In genomic region chr1:234975122-234975940, GRCh38 we compare ENCODE assay signal across 9 cellular contexts.
DNase-seq lines count a peak whose midpoint lies in the region; ATAC-seq and TF ChIP-seq lines count a peak whose summit lies in the region.
"Had no signal": no experiment of that assay in that cellular context is flagged by ENCODE, and none has a peak within 500 bp of the region (broad histone marks: within the 10 kb centered on the region; RNA-seq: fewer than 3 reads in every experiment).

No MANE protein-coding gene starts in this region.

- DNase-seq in heart right ventricle (no peak), Right ventricle myocardium inferior (ENCODE audit: missing footprints) (no peak), SHP77 (lab: John Stamatoyannopoulos, UW) (peak; percentile 90), erythroblast (lab: John Stamatoyannopoulos, UW) (peak; percentile 85 to 93), psoas muscle (no peak), cerebellar cortex (ENCODE audit: low spot score) (no peak), NCI-H1105 treated with DMSO at 0.1 percent for 48 hours (lab: John Stamatoyannopoulos, UW) (no peak)

- WGBS in heart right ventricle, 2 donors = 83% methylated on average over 11 of the region's 11 CpGs
- WGBS in psoas muscle, 3 donors = 87 to 91% (median 89%) methylated on average over 11 of the region's 11 CpGs

- H3K27ac ChIP-seq in heart right ventricle (peak overlapping the region in 7 of 10 donors; percentile 25 to 98 (median 86)), psoas muscle (peak overlapping the region; percentile 30)

- peak; percentile 35 for TF ChIP-seq POLR2A in erythroblast (IDR thresholded peaks at IDR 0.05; ENCODE audit: low read length)

- H3K4me3 ChIP-seq in heart right ventricle = no peak overlapping the region
- H3K4me3 ChIP-seq in psoas muscle = no peak overlapping the region
- H3K4me3 ChIP-seq: body of pancreas had no signal

- H3K27me3 ChIP-seq in heart right ventricle = no peaks in the 10 kb centered on the region
- no peaks in the 10 kb centered on the region for H3K27me3 ChIP-seq in psoas muscle (ENCODE audit: insufficient read depth in 3 of 3, low read length in 2 of 3)
- H3K27me3 ChIP-seq: body of pancreas had no signal

- no peaks in the 10 kb centered on the region for H3K9me3 ChIP-seq in heart right ventricle
- H3K9me3 ChIP-seq in psoas muscle = no peaks in the 10 kb centered on the region
- H3K9me3 ChIP-seq: body of pancreas had no signal

- H3K4me1 ChIP-seq in heart right ventricle (peaks cover 16 to 85% (median 51%) of the 10 kb centered on the region in 9 donors), psoas muscle (peaks cover 62% of the 10 kb centered on the region)

- H3K36me3 ChIP-seq in heart right ventricle = no peaks in the 10 kb centered on the region
- no peaks in the 10 kb centered on the region for H3K36me3 ChIP-seq in psoas muscle (ENCODE audit: insufficient read depth in 1 of 2, low read depth in 1 of 2)

- intact Hi-C loops in heart right ventricle (cut with DNase I) = loop anchor here in 5 of 10 donors (5.0 to 10.0 kb wide), 7 partner anchors 53 to 481 kb away; partner anchors contain the start of gene IRF2BP2 (in 1 of the 5)
- intact Hi-C loops in Right ventricle myocardium inferior (cut with DNase I) = loop anchor here (5.0 kb wide), 1 partner anchor 253 kb away; no protein-coding TSS in a partner anchor
- intact Hi-C loops in psoas muscle (cut with DNase I) = loop anchor here (5.0 to 10.0 kb wide), 3 partner anchors 203 to 481 kb away; no protein-coding TSS in a partner anchor

- TF ChIP-seq CTCF in heart right ventricle (IDR thresholded peaks at IDR 0.05) = no peak
- no peak for TF ChIP-seq CTCF in psoas muscle (IDR thresholded peaks at IDR 0.05)

- ATAC-seq in heart right ventricle (peak in 3 of 8 donors; percentile 22 to 45 (median 42)), Right ventricle myocardium inferior (no peak), psoas muscle (no peak), GM19452 (IDR thresholded peaks at IDR 0.05; ENCODE audit: unreplicated experiment) (no peak)
- ATAC-seq: body of pancreas had no signal

Comparison
In these comparisons a context has a peak if more than half of its experiments do, and no peak if none do; other contexts are left out.
1. DNase-seq: peak in SHP77 (2 of 2) and erythroblast (2 of 2); none in heart right ventricle (0 of 2), Right ventricle myocardium inferior (single experiment), psoas muscle (0 of 2), cerebellar cortex (single experiment) and NCI-H1105 treated with DMSO at 0.1 percent for 48 hours (single experiment).